33 cellular contexts compared by ENCODE assay signal in the genomic region with DNA sequence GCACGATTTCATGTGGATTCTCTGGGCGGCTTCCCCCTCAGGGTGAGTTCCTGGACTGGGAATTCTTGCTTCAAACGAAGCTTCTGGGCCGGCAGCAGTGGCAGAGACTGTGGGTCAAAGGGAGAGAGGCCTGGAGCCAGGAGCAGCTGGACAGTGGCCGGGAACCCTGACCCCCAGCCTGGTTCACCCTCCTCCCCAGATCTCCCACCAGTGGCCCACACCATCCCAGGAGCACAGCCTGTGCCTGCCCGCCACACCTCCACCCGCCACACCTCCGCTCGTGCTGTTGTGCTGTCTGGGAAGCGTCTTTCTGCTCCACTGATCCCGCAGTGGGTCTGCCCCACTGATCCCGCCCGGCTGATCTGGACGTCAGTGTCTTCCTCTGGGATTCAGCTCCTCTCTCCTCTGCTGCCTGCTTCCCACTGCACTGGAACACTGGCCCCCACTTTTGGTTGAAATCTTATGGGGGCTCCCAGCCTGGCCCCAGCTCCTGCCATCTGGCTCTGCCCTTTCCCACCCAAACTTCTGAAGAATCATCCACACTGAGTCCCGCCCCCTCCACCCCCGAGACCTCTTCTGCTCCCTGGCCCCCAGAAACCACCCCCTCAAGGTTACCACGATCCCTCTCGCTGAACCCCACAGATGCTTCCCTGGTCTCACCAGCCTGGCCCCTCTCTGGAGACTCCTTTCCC. TPM values are rescaled to one million over a fixed set of nuclear protein-coding genes. Genes with fewer than 3 reads are reported as not detected.
DNase-seq lines count a peak whose midpoint lies in the region; ATAC-seq and TF ChIP-seq lines count a peak whose summit lies in the region.
"Had no signal": no experiment of that assay in that cellular context is flagged by ENCODE, and none has a peak within 500 bp of the region (broad histone marks: within the 10 kb centered on the region; RNA-seq: fewer than 3 reads in every experiment).

No MANE protein-coding gene starts in this region.

- H3K27me3 ChIP-seq in endodermal cell (ENCODE audit: control insufficient read depth, insufficient read depth, low read length, poor library complexity, severe bottlenecking) (no peaks in the 10 kb centered on the region), neuronal stem cell (ENCODE audit: control insufficient read depth in 3 of 3, insufficient read depth in 3 of 3, low read depth in 1 of 3, low read length in 3 of 3) (peaks cover 0 to 20% (median 0%) of the 10 kb centered on the region in 3 experiments), aorta (ENCODE audit: control insufficient read depth in 1 of 2, insufficient read depth in 2 of 2, low read length in 1 of 2) (no peaks in the 10 kb centered on the region)
- H3K27me3 ChIP-seq: ascending aorta, colonic mucosa, testis, uterus had no signal

- no peaks in the 10 kb centered on the region for H3K9me3 Mint-ChIP-seq in activated naive CD8-positive, alpha-beta T cell treated with anti-CD3 and anti-CD28 coated beads, Interleukin-2, amount 10 ng/mL, durations not matched to agents 7 days and 5 days
- H3K9me3 Mint-ChIP-seq in activated naive CD8-positive, alpha-beta T cell treated with anti-CD3 and anti-CD28 coated beads for 36 hours: no peaks in the 10 kb centered on the region
- H3K9me3 Mint-ChIP-seq in endodermal cell: no peaks in the 10 kb centered on the region
- H3K9me3 Mint-ChIP-seq: activated T-helper 2 cell treated with anti-CD3 and anti-CD28 coated beads, Interferon-gamma antibody, Interleukin-2, Interleukin-4, amounts not matched to agents 10 μg/mL and 5 μg/mL and 100 μg/mL, durations not matched to agents 14 hours and 24 hours and 36 hours; CD4-positive, alpha-beta memory T cell; IgD-negative memory B cell; naive B cell; stimulated activated naive CD8-positive, alpha-beta T cell treated with anti-CD3 and anti-CD28 coated beads, Interleukin-15, Interleukin-2, amounts not matched to agents 100 ng/mL and 50 ng/mL, for 24 hours had no signal

- no peak overlapping the region for H2AFZ ChIP-seq in neuronal stem cell (ENCODE audit: low read length)

- H3K14ac ChIP-seq in neuronal stem cell (ENCODE audit: low read length): no peak overlapping the region

- H3K4me2 ChIP-seq in neuronal stem cell (ENCODE audit: insufficient read depth, low read length, poor library complexity, severe bottlenecking): no peak overlapping the region

- no peak overlapping the region for H3K4ac ChIP-seq in neuronal stem cell (ENCODE audit: low read length)

- H3K27ac Mint-ChIP-seq in activated naive CD8-positive, alpha-beta T cell treated with anti-CD3 and anti-CD28 coated beads, Interleukin-2, amount 10 ng/mL, durations not matched to agents 7 days and 5 days: peak overlapping the region; percentile 9
- no peak overlapping the region for H3K27ac Mint-ChIP-seq in activated naive CD8-positive, alpha-beta T cell treated with anti-CD3 and anti-CD28 coated beads for 36 hours
- peak overlapping the region; percentile 31 for H3K27ac Mint-ChIP-seq in endodermal cell
- H3K27ac Mint-ChIP-seq: activated CD4-positive, alpha-beta T cell treated with anti-CD3 and anti-CD28 coated beads for 36 hours; activated CD8-positive, alpha-beta T cell treated with anti-CD3 and anti-CD28 coated beads, Interleukin-2, amount 10 ng/mL, durations not matched to agents 7 days and 5 days; activated naive CD8-positive, alpha-beta T cell; activated T-helper 2 cell treated with anti-CD3 and anti-CD28 coated beads, Interferon-gamma antibody, Interleukin-2, Interleukin-4, amounts not matched to agents 10 μg/mL and 5 μg/mL and 100 μg/mL, durations not matched to agents 14 hours and 24 hours and 36 hours; stimulated activated naive CD8-positive, alpha-beta T cell treated with anti-CD3 and anti-CD28 coated beads, Interleukin-15, Interleukin-2, amounts not matched to agents 100 ng/mL and 50 ng/mL, for 24 hours had no signal

- H3K9ac ChIP-seq in endodermal cell (ENCODE audit: extremely low read depth, low read length, poor library complexity, severe bottlenecking) (no peak overlapping the region), neuronal stem cell (ENCODE audit: low read depth, low read length, poor library complexity) (no peak overlapping the region)

- peak overlapping the region; percentile 44 for H3K23ac ChIP-seq in neuronal stem cell (ENCODE audit: low read depth, low read length, poor library complexity)

- no peak overlapping the region for H2BK12ac ChIP-seq in neuronal stem cell (ENCODE audit: low read length)

- 90 to 91% methylated on average over 13 to 18 of the region's 18 CpGs for WGBS in endodermal cell (ENCODE audit: insufficient coverage in 1 of 2, insufficient read length in 1 of 2), 2 experiments
- WGBS in neuronal stem cell (ENCODE audit: extremely low coverage in 2 of 2, insufficient read length in 2 of 2, insufficient replicate concordance in 1 of 2), 2 donors: no CpG with 5 or more reads among the region's 18 CpGs
- WGBS in aorta, 2 donors: 88 to 89% methylated on average over 14 to 18 of the region's 18 CpGs

- H3K4me1 ChIP-seq in endodermal cell (ENCODE audit: control insufficient read depth, insufficient read depth, low read length): no peaks in the 10 kb centered on the region
- H3K4me1 ChIP-seq in neuronal stem cell (ENCODE audit: control insufficient read depth in 2 of 2, insufficient read depth in 1 of 2, low read depth in 1 of 2, low read length in 2 of 2): peaks cover 0 to 1% of the 10 kb centered on the region in 2 donors
- no peaks in the 10 kb centered on the region for H3K4me1 ChIP-seq in aorta (ENCODE audit: control insufficient read depth in 1 of 2, insufficient read depth in 2 of 2, low read length in 2 of 2)
- H3K4me1 ChIP-seq: ascending aorta, colonic mucosa, testis, uterus had no signal

- H3K9me3 ChIP-seq in endodermal cell (ENCODE audit: control insufficient read depth, low read length) (no peaks in the 10 kb centered on the region), neuronal stem cell (replicated peaks in 1 of 2; ENCODE audit: control insufficient read depth in 2 of 2, insufficient read depth in 1 of 2, low read depth in 1 of 2, low read length in 2 of 2) (no peaks in the 10 kb centered on the region), aorta (ENCODE audit: control insufficient read depth, low read length) (no peaks in the 10 kb centered on the region)
- H3K9me3 ChIP-seq: ascending aorta, colonic mucosa, testis, uterus had no signal

- no peak overlapping the region for H3K27ac ChIP-seq in endodermal cell (ENCODE audit: low read depth, low read length)
- H3K27ac ChIP-seq in neuronal stem cell (replicated peaks; ENCODE audit: low read length): no peak overlapping the region
- H3K27ac ChIP-seq in aorta (ENCODE audit: low read depth in 1 of 2, low read length in 2 of 2): no peak overlapping the region
- H3K27ac ChIP-seq: ascending aorta, colonic mucosa, testis, uterus had no signal

- H2BK120ac ChIP-seq in neuronal stem cell (ENCODE audit: low read depth, low read length): no peak overlapping the region

- peak; percentile 22 for DNase-seq in activated naive CD8-positive, alpha-beta T cell treated with anti-CD3 and anti-CD28 coated beads, Interleukin-2, amount 10 ng/mL, durations not matched to agents 7 days and 5 days
- no peak for DNase-seq in activated naive CD8-positive, alpha-beta T cell treated with anti-CD3 and anti-CD28 coated beads for 36 hours
- DNase-seq in endodermal cell (no peak), neuronal stem cell (ENCODE audit: low spot score) (no peak), aorta (peak; percentile 35 to 66), GM19240 (ENCODE audit: insufficient read length, low spot score) (no peak), cortex of kidney (lab: John Stamatoyannopoulos, UW) (no peak), globus pallidus (ENCODE audit: low spot score) (no peak)
- DNase-seq: activated CD4-positive, alpha-beta T cell treated with anti-CD3 and anti-CD28 coated beads for 36 hours; activated CD8-positive, alpha-beta T cell treated with anti-CD3 and anti-CD28 coated beads, Interleukin-2, amount 10 ng/mL, durations not matched to agents 7 days and 5 days; CD4-positive, alpha-beta memory T cell; colonic mucosa; effector CD8-positive, alpha-beta T cell; erythroblast; glutamatergic neuron; left ventricle myocardium superior; midbrain; MV-4-11; naive B cell; NCI-H146; NCI-H226; NCI-H69; occipital lobe; SHP77; testis; uterus had no signal

- no peak for TF ChIP-seq CTCF in endodermal cell (conservative IDR thresholded peaks at IDR 0.05)

- no peaks in the 10 kb centered on the region for H3K27me3 Mint-ChIP-seq in activated naive CD8-positive, alpha-beta T cell treated with anti-CD3 and anti-CD28 coated beads, Interleukin-2, amount 10 ng/mL, durations not matched to agents 7 days and 5 days
- H3K27me3 Mint-ChIP-seq in activated naive CD8-positive, alpha-beta T cell treated with anti-CD3 and anti-CD28 coated beads for 36 hours: no peaks in the 10 kb centered on the region
- peaks cover 4% of the 10 kb centered on the region for H3K27me3 Mint-ChIP-seq in endodermal cell (ENCODE audit: insufficient read depth)
- H3K27me3 Mint-ChIP-seq: activated CD4-positive, alpha-beta T cell treated with anti-CD3 and anti-CD28 coated beads for 36 hours; activated naive CD8-positive, alpha-beta T cell; CD4-positive, alpha-beta memory T cell; IgD-negative memory B cell; naive B cell; stimulated activated naive CD8-positive, alpha-beta T cell treated with anti-CD3 and anti-CD28 coated beads, Interleukin-15, Interleukin-2, amounts not matched to agents 100 ng/mL and 50 ng/mL, for 24 hours had no signal

- H3K4me3 ChIP-seq in endodermal cell (ENCODE audit: low read length): no peak overlapping the region
- H3K4me3 ChIP-seq in neuronal stem cell (ENCODE audit: low read length in 2 of 2): no peak overlapping the region
- no peak overlapping the region for H3K4me3 ChIP-seq in aorta (ENCODE audit: low read length in 2 of 2)
- H3K4me3 ChIP-seq: ascending aorta, colonic mucosa, testis, uterus had no signal

- H3K36me3 ChIP-seq in endodermal cell (ENCODE audit: control insufficient read depth, insufficient read depth, low read length): no peaks in the 10 kb centered on the region
- no peaks in the 10 kb centered on the region for H3K36me3 ChIP-seq in neuronal stem cell (replicated peaks in 1 of 2; ENCODE audit: control insufficient read depth in 2 of 2, insufficient read depth in 2 of 2, low read length in 2 of 2)
- no peaks in the 10 kb centered on the region for H3K36me3 ChIP-seq in aorta (ENCODE audit: control insufficient read depth in 1 of 2, insufficient read depth in 2 of 2, low read length in 1 of 2)
- H3K36me3 ChIP-seq: ascending aorta, colonic mucosa, uterus had no signal

- POLR2A ChIA-PET in activated naive CD8-positive, alpha-beta T cell treated with anti-CD3 and anti-CD28 coated beads, Interleukin-2, amount 10 ng/mL, durations not matched to agents 7 days and 5 days (lab: Charles Lee): interaction anchor here (1.5 kb wide), 1 partner anchor 9 kb away, joined by 3 read pairs; no protein-coding TSS in a partner anchor

- H4K8ac ChIP-seq in neuronal stem cell (ENCODE audit: low read depth, low read length): no peak overlapping the region

- peaks cover 24% of the 10 kb centered on the region for H3K36me3 Mint-ChIP-seq in activated naive CD8-positive, alpha-beta T cell treated with anti-CD3 and anti-CD28 coated beads, Interleukin-2, amount 10 ng/mL, durations not matched to agents 7 days and 5 days
- H3K36me3 Mint-ChIP-seq in activated naive CD8-positive, alpha-beta T cell treated with anti-CD3 and anti-CD28 coated beads for 36 hours: peaks cover 2% of the 10 kb centered on the region
- H3K36me3 Mint-ChIP-seq in endodermal cell (ENCODE audit: low read depth): no peaks in the 10 kb centered on the region

- H3K79me1 ChIP-seq in neuronal stem cell (ENCODE audit: low read depth, low read length): no peaks in the 10 kb centered on the region

- H2AK5ac ChIP-seq in neuronal stem cell (ENCODE audit: low read depth, low read length): no peak overlapping the region

- intact Hi-C loops in aorta (cut with DNase I): no loop called here

- no peak for ATAC-seq in activated naive CD8-positive, alpha-beta T cell treated with anti-CD3 and anti-CD28 coated beads, Interleukin-2, amount 10 ng/mL, durations not matched to agents 7 days and 5 days (ENCODE audit: low read depth)
- no peak for ATAC-seq in aorta (ENCODE audit: low FRiP score)
- ATAC-seq: activated CD4-positive, alpha-beta T cell treated with anti-CD3 and anti-CD28 coated beads for 36 hours; activated CD8-positive, alpha-beta T cell treated with anti-CD3 and anti-CD28 coated beads, Interleukin-2, amount 10 ng/mL, durations not matched to agents 7 days and 5 days; left ventricle myocardium superior had no signal

- H3K18ac ChIP-seq in neuronal stem cell (ENCODE audit: low read length): peak overlapping the region; percentile 53

- H2BK15ac ChIP-seq in neuronal stem cell (ENCODE audit: low read length): no peak overlapping the region

- H4K91ac ChIP-seq in neuronal stem cell (ENCODE audit: low read depth, low read length, poor library complexity): no peak overlapping the region

- H3K4me1 Mint-ChIP-seq in activated naive CD8-positive, alpha-beta T cell treated with anti-CD3 and anti-CD28 coated beads, Interleukin-2, amount 10 ng/mL, durations not matched to agents 7 days and 5 days: peaks cover under 1% of the 10 kb centered on the region
- H3K4me1 Mint-ChIP-seq in activated naive CD8-positive, alpha-beta T cell treated with anti-CD3 and anti-CD28 coated beads for 36 hours: peaks cover 5% of the 10 kb centered on the region
- no peaks in the 10 kb centered on the region for H3K4me1 Mint-ChIP-seq in endodermal cell

- no peak overlapping the region for H3K4me3 Mint-ChIP-seq in activated naive CD8-positive, alpha-beta T cell treated with anti-CD3 and anti-CD28 coated beads, Interleukin-2, amount 10 ng/mL, durations not matched to agents 7 days and 5 days
- H3K4me3 Mint-ChIP-seq in activated naive CD8-positive, alpha-beta T cell treated with anti-CD3 and anti-CD28 coated beads for 36 hours: no peak overlapping the region
- no peak overlapping the region for H3K4me3 Mint-ChIP-seq in endodermal cell
- H3K4me3 Mint-ChIP-seq: activated CD4-positive, alpha-beta T cell treated with anti-CD3 and anti-CD28 coated beads for 36 hours; activated CD8-positive, alpha-beta T cell treated with anti-CD3 and anti-CD28 coated beads, Interleukin-2, amount 10 ng/mL, durations not matched to agents 7 days and 5 days; activated naive CD8-positive, alpha-beta T cell; CD4-positive, alpha-beta memory T cell; stimulated activated naive CD8-positive, alpha-beta T cell treated with anti-CD3 and anti-CD28 coated beads, Interleukin-15, Interleukin-2, amounts not matched to agents 100 ng/mL and 50 ng/mL, for 24 hours had no signal

- no peak overlapping the region for H2BK5ac ChIP-seq in neuronal stem cell (ENCODE audit: low read length)

RNA-seq across cellular contexts. Expression of a gene that starts 9.8 kb away (rescaled TPM):
- total RNA-seq in activated naive CD8-positive, alpha-beta T cell treated with anti-CD3 and anti-CD28 coated beads, Interleukin-2, amount 10 ng/mL, durations not matched to agents 7 days and 5 days: 10 to 100 TPM; 27.5 to 28.5 TPM
- 1 to 10 TPM in 1 of 2 experiments, under 1 TPM in 1; 0.68 to 1.2 TPM for total RNA-seq in activated naive CD8-positive, alpha-beta T cell treated with anti-CD3 and anti-CD28 coated beads for 36 hours
- total RNA-seq in endodermal cell: not detected
- not detected for polyA plus RNA-seq in endodermal cell (2013, experiment 1 of 2)
- not detected for polyA plus RNA-seq in endodermal cell (2013, experiment 2 of 2)
- not detected for polyA plus RNA-seq in neuronal stem cell (2013, experiment 1 of 2)
- polyA plus RNA-seq in neuronal stem cell (2013, experiment 2 of 2): not detected
- 1 to 10 TPM in 1 of 2 donors, under 1 TPM in 1; 0.88 to 1.6 TPM for total RNA-seq in aorta
- under 1 TPM; 0.20 to 0.50 TPM for polyA plus RNA-seq in aorta
- total RNA-seq: ascending aorta, H4, occipital lobe had no signal

RNA-seq across cellular contexts. Expression of a gene that starts 49.5 kb away (rescaled TPM):
- total RNA-seq in activated naive CD8-positive, alpha-beta T cell treated with anti-CD3 and anti-CD28 coated beads, Interleukin-2, amount 10 ng/mL, durations not matched to agents 7 days and 5 days: not detected
- total RNA-seq in activated naive CD8-positive, alpha-beta T cell treated with anti-CD3 and anti-CD28 coated beads for 36 hours: not detected
- total RNA-seq in endodermal cell (not detected), aorta (under 1 TPM; 0.21 to 0.39 TPM)
- polyA plus RNA-seq in endodermal cell (2013, experiment 1 of 2): 0.25 TPM
- polyA plus RNA-seq in endodermal cell (2013, experiment 2 of 2): 0.70 TPM
- not detected for polyA plus RNA-seq in neuronal stem cell (2013, experiment 1 of 2)
- not detected for polyA plus RNA-seq in neuronal stem cell (2013, experiment 2 of 2)
- polyA plus RNA-seq in aorta: 10 to 100 TPM in 1 of 2 donors, under 1 TPM in 1; 0.69 to 49.2 TPM
- total RNA-seq: activated CD4-positive, alpha-beta T cell treated with anti-CD3 and anti-CD28 coated beads for 36 hours; activated CD8-positive, alpha-beta T cell treated with anti-CD3 and anti-CD28 coated beads, Interleukin-2, amount 10 ng/mL, durations not matched to agents 7 days and 5 days; activated T-helper 2 cell treated with anti-CD3 and anti-CD28 coated beads, Interferon-gamma antibody, Interleukin-2, Interleukin-4, amounts not matched to agents 10 μg/mL and 5 μg/mL and 100 μg/mL, durations not matched to agents 14 hours and 24 hours and 36 hours; CD4-positive, alpha-beta memory T cell; T-helper 2 cell treated with Interferon-gamma antibody and Interleukin-4, amounts not matched to agents 100 ng/mL and 5 ng/mL, for 36 hours had no signal
- polyA plus RNA-seq: CD4-positive, alpha-beta memory T cell; IgD-negative memory B cell had no signal

Comparison
In these comparisons a context has a peak if more than half of its experiments do, and no peak if none do; other contexts are left out.
1. DNase-seq: peak in activated naive CD8-positive, alpha-beta T cell treated with anti-CD3 and anti-CD28 coated beads, Interleukin-2, amount 10 ng/mL, durations not matched to agents 7 days and 5 days (single experiment) and aorta (2 of 2); none in activated naive CD8-positive, alpha-beta T cell treated with anti-CD3 and anti-CD28 coated beads for 36 hours (single experiment), endodermal cell (single experiment), neuronal stem cell (single experiment), GM19240 (single experiment), cortex of kidney (single experiment) and globus pallidus (single experiment).
2. RNA of a gene that starts 9.8 kb away (total RNA-seq): 27.5 to 28.5 TPM in activated naive CD8-positive, alpha-beta T cell treated with anti-CD3 and anti-CD28 coated beads, Interleukin-2, amount 10 ng/mL, durations not matched to agents 7 days and 5 days; 0.88 to 1.6 TPM in aorta, 0.68 to 1.2 TPM in activated naive CD8-positive, alpha-beta T cell treated with anti-CD3 and anti-CD28 coated beads for 36 hours and not detected in endodermal cell; every median in the first group is over 10 times any median in the second.